ENCODE assay signal across 9 cellular contexts in the genomic region with DNA sequence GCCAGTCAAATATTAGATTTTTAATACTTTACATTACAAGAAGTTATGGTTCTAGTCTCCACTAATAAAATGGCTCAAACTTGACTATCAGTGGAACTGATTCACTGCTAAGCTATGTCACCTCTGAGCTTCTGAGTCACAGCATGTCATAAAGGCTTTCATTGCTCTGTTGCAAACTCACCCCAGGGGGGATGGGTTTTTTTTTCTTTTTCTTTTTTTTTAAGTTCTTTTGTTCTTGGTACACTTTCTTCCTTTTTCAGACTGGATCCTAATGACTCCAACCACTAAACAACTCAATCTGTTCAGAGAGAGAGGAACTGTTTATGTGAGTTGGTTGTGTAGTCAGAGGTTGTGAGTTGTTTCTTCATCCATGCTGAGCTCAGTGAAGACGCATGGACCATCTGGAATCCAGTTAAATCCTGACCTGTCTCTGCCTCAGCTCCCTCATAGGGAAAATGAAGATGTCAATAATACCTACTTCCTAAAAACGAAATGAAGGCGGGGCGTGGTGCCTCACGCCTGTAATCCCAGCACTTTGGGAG. TPM values are rescaled to one million over a fixed set of nuclear protein-coding genes. Genes with fewer than 3 reads are reported as not detected.
A peak's percentile ranks its signal among the peaks of the same experiment; 100 is the strongest.
DNase-seq lines count a peak whose midpoint lies in the region; ATAC-seq and TF ChIP-seq lines count a peak whose summit lies in the region.
"Had no signal": no experiment of that assay in that cellular context is flagged by ENCODE, and none has a peak within 500 bp of the region (broad histone marks: within the 10 kb centered on the region; RNA-seq: fewer than 3 reads in every experiment).

No MANE protein-coding gene starts in this region.

- no peaks in the 10 kb centered on the region for H3K27me3 Mint-ChIP-seq in CD14-positive monocyte (ENCODE audit: low read depth in 3 of 3)

- DNase-seq in CD14-positive monocyte (ENCODE audit: low spot score) = no peak
- DNase-seq in NCI-H226 = peak; percentile 81
- DNase-seq in epithelial cell of prostate (ENCODE audit: low read depth, low spot score) = peak; percentile 68
- peak; percentile 91 for DNase-seq in non-pigmented ciliary epithelial cell (ENCODE audit: low read depth)
- no peak for DNase-seq in mucosa of gallbladder (ENCODE audit: low spot score)
- DNase-seq in activated naive CD4-positive, alpha-beta T cell treated with Interleukin-2 at 50 U/mL for 16 hours = no peak

- H3K4me1 Mint-ChIP-seq in CD14-positive monocyte = peaks cover 53% of the 10 kb centered on the region

- intact Hi-C loops in CD14-positive monocyte (cut with micrococcal nuclease) = loop anchor here (5.0 kb wide), 2 partner anchors 34 to 44 kb away; no protein-coding TSS in a partner anchor

- peaks cover 23 to 25% of the 10 kb centered on the region in 2 donors for H3K36me3 Mint-ChIP-seq in CD14-positive monocyte

- H3K9me3 Mint-ChIP-seq in CD14-positive monocyte = peaks cover 0 to 2% (median 0%) of the 10 kb centered on the region in 7 donors

- H3K27ac ChIP-seq in epithelial cell of prostate = peak overlapping the region; percentile 99
- H3K27ac ChIP-seq: SK-N-MC had no signal

- ATAC-seq in GM18498 (IDR thresholded peaks at IDR 0.05; ENCODE audit: unreplicated experiment) = no peak
- ATAC-seq in HG03354 (IDR thresholded peaks at IDR 0.05; ENCODE audit: poor library complexity, severe bottlenecking, unreplicated experiment) = no peak

- H3K4me3 Mint-ChIP-seq in CD14-positive monocyte = no peak overlapping the region

- H3K27ac Mint-ChIP-seq in CD14-positive monocyte = peak overlapping the region; percentile 79 to 93 (median 85)

- TF ChIP-seq CTCF in CD14-positive monocyte (IDR thresholded peaks at IDR 0.05) = no peak

RNA-seq across cellular contexts. Expression of a gene that starts 11.0 kb away (rescaled TPM):
- 10 to 100 TPM in 1 of 2 donors, 1 to 10 TPM in 1; 9.7 to 14.5 TPM for polyA plus RNA-seq in CD14-positive monocyte
- total RNA-seq in mucosa of gallbladder = 99.3 TPM

RNA-seq across cellular contexts. Expression of a gene that starts 25.2 kb away (rescaled TPM):
- under 1 TPM in 1 of 2 donors, not detected in 1; 0.26 TPM for polyA plus RNA-seq in CD14-positive monocyte
- 1.3 TPM for total RNA-seq in mucosa of gallbladder

Comparison
In these comparisons a context has a peak if more than half of its experiments do, and no peak if none do; other contexts are left out.
1. DNase-seq: peak in NCI-H226 (single experiment), epithelial cell of prostate (single experiment) and non-pigmented ciliary epithelial cell (single experiment); none in CD14-positive monocyte (single experiment), mucosa of gallbladder (single experiment) and activated naive CD4-positive, alpha-beta T cell treated with Interleukin-2 at 50 U/mL for 16 hours (single experiment).